8 cellular contexts compared by ENCODE assay signal in the genomic region with DNA sequence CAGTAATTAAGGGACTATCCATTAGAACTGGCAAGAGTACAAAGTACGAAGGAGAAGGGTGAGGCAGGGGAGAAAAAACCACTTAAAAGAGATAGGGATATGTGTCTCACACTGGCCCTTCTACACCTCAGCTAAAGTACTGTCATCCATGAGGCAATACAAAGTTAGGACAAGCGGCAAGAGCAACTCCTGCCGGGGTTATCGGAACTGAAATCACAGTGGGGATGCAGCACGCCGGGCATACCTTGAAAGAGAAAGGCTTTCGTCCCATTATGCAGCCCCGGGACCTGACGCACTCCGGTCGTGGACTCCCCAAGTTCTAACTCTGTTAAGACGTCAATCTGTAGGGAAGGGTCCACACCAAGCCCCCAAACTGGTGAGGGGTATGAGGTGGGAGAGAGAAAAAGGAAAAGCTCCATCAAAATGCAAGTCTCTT. TPM values are rescaled to one million over a fixed set of nuclear protein-coding genes. Genes with fewer than 3 reads are reported as not detected.
A peak's percentile ranks its signal among the peaks of the same experiment; 100 is the strongest.
DNase-seq lines count a peak whose midpoint lies in the region; ATAC-seq and TF ChIP-seq lines count a peak whose summit lies in the region.

No MANE protein-coding gene starts in this region.

- TF ChIP-seq CTCF in right lobe of liver (IDR thresholded peaks at IDR 0.05), result no peak
- no peak for TF ChIP-seq CTCF in suprapubic skin (IDR thresholded peaks at IDR 0.05)
- no peak for TF ChIP-seq CTCF in brain microvascular endothelial cell (IDR thresholded peaks at IDR 0.05; ENCODE audit: low read depth, low read length, missing control alignments)

- intact Hi-C loops in right lobe of liver (cut with DNase I), result no loop called here

- peaks cover 11% of the 10 kb centered on the region for H3K36me3 Mint-ChIP-seq in activated naive CD8-positive, alpha-beta T cell treated with anti-CD3 and anti-CD28 coated beads, Interleukin-2, amount 50 U/mL, for 24 hours (ENCODE audit: low read depth)

- peak; percentile 28 for DNase-seq in Daoy (ENCODE audit: low read depth)
- DNase-seq in NCI-H1694 treated with DMSO at 0.1 percent for 48 hours (lab: John Stamatoyannopoulos, UW), result peak; percentile 18
- DNase-seq in activated naive CD8-positive, alpha-beta T cell treated with anti-CD3 and anti-CD28 coated beads, Interleukin-2, amount 50 U/mL, for 24 hours, result peak; percentile 22
- peak in 1 of 3 donors; percentile 48 for DNase-seq in right lobe of liver
- no peak for DNase-seq in suprapubic skin (ENCODE audit: low spot score in 2 of 2)
- no peak for DNase-seq in brain microvascular endothelial cell
- no peak for DNase-seq in effector CD8-positive, alpha-beta T cell (lab: John Stamatoyannopoulos, UW)

- H3K27ac Mint-ChIP-seq in activated naive CD8-positive, alpha-beta T cell treated with anti-CD3 and anti-CD28 coated beads, Interleukin-2, amount 50 U/mL, for 24 hours, result peak overlapping the region; percentile 94

- TF ChIP-seq EP300 in suprapubic skin (IDR thresholded peaks at IDR 0.05), result no peak

- no peaks in the 10 kb centered on the region for H3K36me3 ChIP-seq in right lobe of liver
- H3K36me3 ChIP-seq in suprapubic skin, result no peaks in the 10 kb centered on the region
- H3K36me3 ChIP-seq in brain microvascular endothelial cell (replicated peaks), result no peaks in the 10 kb centered on the region

- H3K9me3 Mint-ChIP-seq in activated naive CD8-positive, alpha-beta T cell treated with anti-CD3 and anti-CD28 coated beads, Interleukin-2, amount 50 U/mL, for 24 hours, result peaks cover 14% of the 10 kb centered on the region

- H3K4me3 ChIP-seq in right lobe of liver, result peak overlapping the region in 1 of 3 donors; percentile 51
- H3K4me3 ChIP-seq in suprapubic skin, result peak overlapping the region; percentile 73
- no peak overlapping the region for H3K4me3 ChIP-seq in brain microvascular endothelial cell (ENCODE audit: low read depth, low read length)

- peak overlapping the region; percentile 99 for H3K4me3 Mint-ChIP-seq in activated naive CD8-positive, alpha-beta T cell treated with anti-CD3 and anti-CD28 coated beads, Interleukin-2, amount 50 U/mL, for 24 hours

- WGBS in right lobe of liver (ENCODE audit: insufficient coverage, low coverage, low lambda C conversion rate, missing lambda C conversion rate), result under 1% methylated on average over 12 of the region's 12 CpGs
- WGBS in suprapubic skin, result 2% methylated on average over 12 of the region's 12 CpGs

- peaks cover 8% of the 10 kb centered on the region for H3K27me3 Mint-ChIP-seq in activated naive CD8-positive, alpha-beta T cell treated with anti-CD3 and anti-CD28 coated beads, Interleukin-2, amount 50 U/mL, for 24 hours

- H3K27ac ChIP-seq in right lobe of liver (no peak overlapping the region), suprapubic skin (no peak overlapping the region), brain microvascular endothelial cell (no peak overlapping the region)

- H3K4me1 ChIP-seq in right lobe of liver (peaks cover 0 to 17% (median 4%) of the 10 kb centered on the region in 4 donors), suprapubic skin (peaks cover 27% of the 10 kb centered on the region)

- H3K4me1 Mint-ChIP-seq in activated naive CD8-positive, alpha-beta T cell treated with anti-CD3 and anti-CD28 coated beads, Interleukin-2, amount 50 U/mL, for 24 hours, result peaks cover 39% of the 10 kb centered on the region

- H3K9me3 ChIP-seq in right lobe of liver (no peaks in the 10 kb centered on the region), suprapubic skin (no peaks in the 10 kb centered on the region)

- TF ChIP-seq POLR2A in right lobe of liver (IDR thresholded peaks at IDR 0.05) (no peak), suprapubic skin (IDR thresholded peaks at IDR 0.05) (no peak)

- peaks cover 0 to 14% of the 10 kb centered on the region in 2 donors for H3K27me3 ChIP-seq in right lobe of liver
- H3K27me3 ChIP-seq in suprapubic skin, result peaks cover 54% of the 10 kb centered on the region
- peaks cover 16% of the 10 kb centered on the region for H3K27me3 ChIP-seq in brain microvascular endothelial cell (replicated peaks)

- in situ Hi-C loops in brain microvascular endothelial cell (cut with HindIII; ENCODE audit: low pct_ligation_motif_present, low sequenced_read_pairs), result no loop called here

- no peak for ATAC-seq in activated naive CD8-positive, alpha-beta T cell treated with anti-CD3 and anti-CD28 coated beads, Interleukin-2, amount 50 U/mL, for 24 hours
- ATAC-seq in right lobe of liver (peak; percentile 11 to 39 (median 22)), HG03469 (IDR thresholded peaks at IDR 0.05; ENCODE audit: unreplicated experiment) (no peak)

RNA-seq across cellular contexts. Expression of a gene that starts 1.1 kb away (rescaled TPM):
- 19.9 and 28.0 TPM in 2 replicates for total RNA-seq in Daoy (2014; rRNA removed; shearing (Covaris generic))
- total RNA-seq in right lobe of liver, result under 1 TPM in 3 of 6 experiments, not detected in 3; 0.15 to 0.43 (median 0.43) TPM
- 10 to 100 TPM in 1 of 4 donors, 1 to 10 TPM in 3; 4.7 to 20.5 (median 9.3) TPM for total RNA-seq in suprapubic skin

Comparison
In these comparisons a context has a peak if more than half of its experiments do, and no peak if none do; other contexts are left out.
1. DNase-seq: peak in Daoy (single experiment), NCI-H1694 treated with DMSO at 0.1 percent for 48 hours (single experiment) and activated naive CD8-positive, alpha-beta T cell treated with anti-CD3 and anti-CD28 coated beads, Interleukin-2, amount 50 U/mL, for 24 hours (single experiment); none in suprapubic skin (0 of 2), brain microvascular endothelial cell (single experiment) and effector CD8-positive, alpha-beta T cell (single experiment).
2. ATAC-seq: peak in right lobe of liver (4 of 4); none in activated naive CD8-positive, alpha-beta T cell treated with anti-CD3 and anti-CD28 coated beads, Interleukin-2, amount 50 U/mL, for 24 hours (single experiment) and HG03469 (single experiment).